Comparison of ENCODE assay signal across 18 cellular contexts in the genomic region with DNA sequence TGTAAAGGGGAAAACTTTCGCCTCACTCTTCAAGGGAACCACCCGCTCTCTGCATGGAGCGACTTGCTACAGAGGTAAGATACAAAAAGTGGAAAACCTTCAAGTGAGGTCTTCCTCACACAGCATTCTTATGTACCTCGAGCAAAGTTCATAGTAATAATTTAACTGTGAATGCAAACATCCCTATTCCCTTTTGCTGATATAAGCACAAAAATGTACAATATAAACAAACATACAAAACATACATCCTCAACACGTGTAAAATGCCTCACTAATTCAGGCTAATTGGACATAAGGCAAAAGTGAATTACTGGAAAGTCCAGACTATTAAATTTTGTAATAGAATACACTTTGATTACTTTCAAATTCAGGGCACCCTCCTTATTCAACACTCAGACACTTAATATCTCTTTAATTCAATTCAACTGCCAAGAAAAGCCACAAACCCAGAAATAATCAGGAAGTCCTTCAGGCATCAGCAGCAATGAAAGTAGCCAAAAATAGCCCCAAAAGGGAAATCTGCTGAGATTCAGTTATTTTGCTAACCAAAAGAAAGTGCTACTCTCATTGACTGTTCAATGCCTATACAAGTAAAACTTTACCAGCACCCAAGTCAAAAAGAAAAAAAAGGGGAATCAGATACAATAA. TPM values are rescaled to one million over a fixed set of nuclear protein-coding genes. Genes with fewer than 3 reads are reported as not detected.
A peak's percentile ranks its signal among the peaks of the same experiment; 100 is the strongest.
DNase-seq lines count a peak whose midpoint lies in the region; ATAC-seq, FAIRE-seq and TF ChIP-seq lines count a peak whose summit lies in the region.
"Had no signal": no experiment of that assay in that cellular context is flagged by ENCODE, and none has a peak within 500 bp of the region (broad histone marks: within the 10 kb centered on the region; RNA-seq: fewer than 3 reads in every experiment).

No MANE protein-coding gene starts in this region.

- H3K27ac ChIP-seq in astrocyte (ENCODE audit: low read depth, low read length) (no peak overlapping the region), parathyroid adenoma (no peak overlapping the region), right cardiac atrium (ENCODE audit: low read length) (no peak overlapping the region)
- no peak overlapping the region for H3K27ac ChIP-seq in CD4-positive, alpha-beta T cell (ENCODE audit: low read depth, low read length)

- H3K36me3 ChIP-seq in astrocyte (ENCODE audit: insufficient read depth, low read length) (no peaks in the 10 kb centered on the region), parathyroid adenoma (ENCODE audit: control insufficient read depth, insufficient read depth, low read length) (no peaks in the 10 kb centered on the region)

- peak; percentile 21 for DNase-seq in EH (ENCODE audit: low read depth)
- peak; percentile 46 for DNase-seq in MV-4-11 (lab: John Stamatoyannopoulos, UW)
- peak; percentile 8 for DNase-seq in astrocyte (ENCODE audit: low read depth)
- no peak for DNase-seq in CD4-positive, alpha-beta T cell
- DNase-seq in right cardiac atrium: no peak
- DNase-seq: NCI-H1417; NCI-H187 treated with DMSO at 0.1 percent for 48 hours; NCI-H526 treated with DMSO at 0.1 percent for 48 hours; NK-92 treated with Interleukin-12 subunit alpha and Interleukin-12 subunit beta, amount 100 ng/mL, for 24 hours; PC-3; SK-N-SH had no signal

- H3K36me3 Mint-ChIP-seq in astrocyte (ENCODE audit: low read depth, unreplicated experiment): no peaks in the 10 kb centered on the region
- H3K36me3 Mint-ChIP-seq in CD4-positive, alpha-beta T cell (ENCODE audit: low read depth): no peaks in the 10 kb centered on the region

- no peak for FAIRE-seq in astrocyte (lab: Jason Lieb, UNC)
- FAIRE-seq: H54 had no signal

- peaks cover 11% of the 10 kb centered on the region for H3K4me1 ChIP-seq in astrocyte (ENCODE audit: insufficient read depth, low read length)
- no peaks in the 10 kb centered on the region for H3K4me1 ChIP-seq in parathyroid adenoma
- peaks cover 1% of the 10 kb centered on the region for H3K4me1 ChIP-seq in right cardiac atrium (ENCODE audit: control insufficient read depth, insufficient read depth, low read length)

- H3K4me3 ChIP-seq in astrocyte (ENCODE audit: insufficient read depth, low read depth, low read length) (no peak overlapping the region), parathyroid adenoma (ENCODE audit: low read depth, low read length) (no peak overlapping the region), right cardiac atrium (ENCODE audit: low read length) (no peak overlapping the region)

- H4K20me1 ChIP-seq in astrocyte (ENCODE audit: insufficient read depth, low read length): peaks cover 3% of the 10 kb centered on the region

- H2AFZ ChIP-seq in astrocyte (ENCODE audit: low read depth, low read length) (no peak overlapping the region), parathyroid adenoma (no peak overlapping the region)

- POLR2A ChIA-PET in CD4-positive, alpha-beta T cell (lab: Charles Lee): no interaction called here

- intact Hi-C loops in CD4-positive, alpha-beta T cell (cut with DNase I, micrococcal nuclease): no loop called here
- intact Hi-C loops in right cardiac atrium (cut with DNase I): no loop called here

- CTCF ChIA-PET in CD4-positive, alpha-beta T cell (lab: Charles Lee): no interaction called here

- H3K9me3 Mint-ChIP-seq in astrocyte (ENCODE audit: unreplicated experiment): no peaks in the 10 kb centered on the region
- no peaks in the 10 kb centered on the region for H3K9me3 Mint-ChIP-seq in CD4-positive, alpha-beta T cell

- H3K9me3 ChIP-seq in astrocyte (ENCODE audit: insufficient read depth, low read depth, low read length) (no peaks in the 10 kb centered on the region), parathyroid adenoma (ENCODE audit: control insufficient read depth, low read length) (no peaks in the 10 kb centered on the region), right cardiac atrium (ENCODE audit: control insufficient read depth, low read length) (no peaks in the 10 kb centered on the region)
- H3K9me3 ChIP-seq in CD4-positive, alpha-beta T cell (ENCODE audit: control insufficient read depth, low read length): no peaks in the 10 kb centered on the region
- H3K9me3 ChIP-seq: SK-N-SH had no signal

- ATAC-seq in GM18498 (IDR thresholded peaks at IDR 0.05; ENCODE audit: unreplicated experiment) (no peak), right cardiac atrium (no peak)
- no peak for ATAC-seq in CD4-positive, alpha-beta T cell (ENCODE audit: poor library complexity)
- ATAC-seq: PC-3 had no signal

- TF ChIP-seq CTCF in astrocyte (IDR thresholded peaks at IDR 0.05; ENCODE audit: insufficient read depth, low read depth, low read length) (no peak), parathyroid adenoma (IDR thresholded peaks at IDR 0.05) (no peak)
- no peak for TF ChIP-seq CTCF in CD4-positive, alpha-beta T cell (IDR thresholded peaks at IDR 0.05)

- peaks cover 39% of the 10 kb centered on the region for H3K27me3 ChIP-seq in astrocyte (ENCODE audit: insufficient read depth, low read length)
- H3K27me3 ChIP-seq in parathyroid adenoma (ENCODE audit: control insufficient read depth, insufficient read depth, low read length): no peaks in the 10 kb centered on the region
- H3K27me3 ChIP-seq in CD4-positive, alpha-beta T cell (ENCODE audit: control insufficient read depth, insufficient read depth, low read length): peaks cover 83% of the 10 kb centered on the region
- no peaks in the 10 kb centered on the region for H3K27me3 ChIP-seq in right cardiac atrium (ENCODE audit: control insufficient read depth, insufficient read depth)

- no peak overlapping the region for H3K27ac Mint-ChIP-seq in astrocyte (ENCODE audit: unreplicated experiment)
- H3K27ac Mint-ChIP-seq in CD4-positive, alpha-beta T cell: no peak overlapping the region

- no peak overlapping the region for H3K9ac ChIP-seq in astrocyte (ENCODE audit: low read length)
- no peak overlapping the region for H3K9ac ChIP-seq in parathyroid adenoma
- H3K9ac ChIP-seq: SK-N-SH had no signal

- H3K4me3 Mint-ChIP-seq in astrocyte (ENCODE audit: unreplicated experiment): no peak overlapping the region
- no peak overlapping the region for H3K4me3 Mint-ChIP-seq in CD4-positive, alpha-beta T cell

- peaks cover 5% of the 10 kb centered on the region for H3K4me1 Mint-ChIP-seq in astrocyte (ENCODE audit: low read depth, unreplicated experiment)
- peaks cover 12% of the 10 kb centered on the region for H3K4me1 Mint-ChIP-seq in CD4-positive, alpha-beta T cell (ENCODE audit: low read depth)

- H3K4me2 ChIP-seq in astrocyte (ENCODE audit: low read length): no peak overlapping the region
- H3K4me2 ChIP-seq in parathyroid adenoma (ENCODE audit: low read length): peak overlapping the region; percentile 34
- H3K4me2 ChIP-seq: SK-N-SH had no signal

- WGBS in right cardiac atrium: 46% methylated on average over 5 of the region's 5 CpGs

- H3K79me2 ChIP-seq in astrocyte (ENCODE audit: insufficient read depth, low read length) (no peaks in the 10 kb centered on the region), parathyroid adenoma (no peaks in the 10 kb centered on the region)

- peaks cover 90% of the 10 kb centered on the region for H3K27me3 Mint-ChIP-seq in astrocyte (ENCODE audit: low read depth, unreplicated experiment)
- peaks cover 95% of the 10 kb centered on the region for H3K27me3 Mint-ChIP-seq in CD4-positive, alpha-beta T cell

RNA-seq across cellular contexts. Expression of gene LMX1A, which starts 15.2 kb away (rescaled TPM):
- not detected in 2 replicates for total RNA-seq in astrocyte
- not detected for total RNA-seq in CD4-positive, alpha-beta T cell
- not detected for total RNA-seq in right cardiac atrium
- polyA plus RNA-seq in right cardiac atrium: not detected
- total RNA-seq: Daoy; LHCN-M2; PC-3; T-helper 1 cell treated with Interleukin-12 subunit alpha and Interleukin-12 subunit beta and Interleukin-4 antibody, amounts not matched to agents 30 ng/mL and 1 ng/mL, for 36 hours had no signal
- polyA plus RNA-seq: BJ, SK-N-SH had no signal

Comparison
In these comparisons a context has a peak if more than half of its experiments do, and no peak if none do; other contexts are left out.
1. DNase-seq: peak in EH (single experiment), MV-4-11 (single experiment) and astrocyte (single experiment); none in CD4-positive, alpha-beta T cell (0 of 10) and right cardiac atrium (0 of 3).